Comparison of ENCODE assay signal across 18 cellular contexts in genomic region chr15:28914046-28914445, GRCh38. TPM values are rescaled to one million over a fixed set of nuclear protein-coding genes. Genes with fewer than 3 reads are reported as not detected.
A peak's percentile ranks its signal among the peaks of the same experiment; 100 is the strongest.
DNase-seq lines count a peak whose midpoint lies in the region; ATAC-seq and TF ChIP-seq lines count a peak whose summit lies in the region.
"Had no signal": no experiment of that assay in that cellular context is flagged by ENCODE, and none has a peak within 500 bp of the region (broad histone marks: within the 10 kb centered on the region; RNA-seq: fewer than 3 reads in every experiment).

No MANE protein-coding gene starts in this region.

- intact Hi-C loops in CD8-positive, alpha-beta T cell (cut with DNase I, micrococcal nuclease) = no loop called here
- intact Hi-C loops in PC-9 (cut with micrococcal nuclease; ENCODE audit: unreplicated experiment) = no loop called here

- BruUV-seq in PC-9 (replicated peaks; lab: Mats Ljungman, UMichigan) = no TSS peak

- H3K4me1 ChIP-seq in CD8-positive, alpha-beta T cell (ENCODE audit: insufficient read depth, low read length) = peaks cover 82% of the 10 kb centered on the region
- H3K4me1 ChIP-seq in PC-9 (replicated peaks; ENCODE audit: insufficient read depth) = no peaks in the 10 kb centered on the region
- H3K4me1 ChIP-seq: SJCRH30 had no signal

- H3K27ac ChIP-seq in CD8-positive, alpha-beta T cell (ENCODE audit: low read depth, low read length) = no peak overlapping the region
- H3K27ac ChIP-seq in KOPT-K1 (ENCODE audit: low read depth, low read length, poor library complexity, severe bottlenecking) (peak overlapping the region; percentile 65), PC-9 (no peak overlapping the region)
- H3K27ac ChIP-seq: GM23248, RWPE1, SJCRH30 had no signal

- no peak overlapping the region for H3K4me2 ChIP-seq in PC-9

- no peaks in the 10 kb centered on the region for H4K20me1 ChIP-seq in PC-9 (ENCODE audit: insufficient read depth)

- ATAC-seq in CD8-positive, alpha-beta T cell = no peak
- ATAC-seq in GM18858 (IDR thresholded peaks at IDR 0.05; ENCODE audit: unreplicated experiment) = no peak

- CTCF ChIA-PET in CD8-positive, alpha-beta T cell (lab: Charles Lee) = interaction anchor here (1.8 kb wide), 1 partner anchor 40 kb away, joined by 6 read pairs; no protein-coding TSS in a partner anchor
- CTCF ChIA-PET in PC-9 (lab: Charles Lee) = no interaction called here

- H3K79me2 ChIP-seq in PC-9 (ENCODE audit: low read depth) = no peaks in the 10 kb centered on the region

- H3K9me2 ChIP-seq in PC-9 (ENCODE audit: insufficient read depth) = no peaks in the 10 kb centered on the region

- H3K27me3 Mint-ChIP-seq in CD8-positive, alpha-beta T cell (ENCODE audit: low read depth) = no peaks in the 10 kb centered on the region
- H3K27me3 Mint-ChIP-seq in chondrocyte (ENCODE audit: low read depth) (no peaks in the 10 kb centered on the region), neural crest cell (ENCODE audit: low read depth) (no peaks in the 10 kb centered on the region)
- H3K27me3 Mint-ChIP-seq: CD4-positive, alpha-beta memory T cell had no signal

- H2AFZ ChIP-seq in PC-9 = no peak overlapping the region
- H2AFZ ChIP-seq: GM23248 had no signal

- peak overlapping the region; percentile 67 for H3K27ac Mint-ChIP-seq in CD8-positive, alpha-beta T cell
- H3K27ac Mint-ChIP-seq in chondrocyte (ENCODE audit: unreplicated experiment) = no peak overlapping the region
- H3K27ac Mint-ChIP-seq in neural crest cell (ENCODE audit: unreplicated experiment) = peak overlapping the region; percentile 45
- H3K27ac Mint-ChIP-seq: B cell had no signal

- no peak overlapping the region for H3K4me3 ChIP-seq in CD8-positive, alpha-beta T cell (ENCODE audit: low read depth, low read length)
- no peak overlapping the region for H3K4me3 ChIP-seq in PC-9
- H3K4me3 ChIP-seq: GM23248, SJCRH30 had no signal

- H3K9me3 Mint-ChIP-seq in CD8-positive, alpha-beta T cell = no peaks in the 10 kb centered on the region
- H3K9me3 Mint-ChIP-seq in chondrocyte (ENCODE audit: low read depth) (no peaks in the 10 kb centered on the region), neural crest cell (no peaks in the 10 kb centered on the region)

- TF ChIP-seq CTCF in CD8-positive, alpha-beta T cell (IDR thresholded peaks at IDR 0.05) = no peak
- no peak for TF ChIP-seq CTCF in chondrocyte (IDR thresholded peaks at IDR 0.05)
- TF ChIP-seq CTCF in neural crest cell (conservative IDR thresholded peaks at IDR 0.05) = no peak
- TF ChIP-seq CTCF in PC-9 (conservative IDR thresholded peaks at IDR 0.05) = no peak

- no peaks in the 10 kb centered on the region for H3K36me3 ChIP-seq in CD8-positive, alpha-beta T cell (ENCODE audit: insufficient read depth, low read length)
- H3K36me3 ChIP-seq in KOPT-K1 (ENCODE audit: insufficient read depth, low read length) (no peaks in the 10 kb centered on the region), PC-9 (ENCODE audit: low read depth) (no peaks in the 10 kb centered on the region)
- H3K36me3 ChIP-seq: SJCRH30 had no signal

- DNase-seq in CD8-positive, alpha-beta T cell = no peak
- DNase-seq in chondrocyte (ENCODE audit: low spot score) = peak; percentile 19
- no peak for DNase-seq in neural crest cell (ENCODE audit: low read depth, low spot score)
- DNase-seq in PC-9 = no peak
- no peak for DNase-seq in activated gamma-delta T cell (lab: John Stamatoyannopoulos, UW)
- DNase-seq: CD4-positive, alpha-beta memory T cell; DMS79; GM23248; NCI-H1048; NCI-H2081 treated with DMSO at 0.1 percent for 48 hours; NCI-H510A; NCI-H774; SJCRH30 had no signal

- H3K4me3 Mint-ChIP-seq in CD8-positive, alpha-beta T cell = no peak overlapping the region
- H3K4me3 Mint-ChIP-seq in chondrocyte (ENCODE audit: unreplicated experiment) (no peak overlapping the region), neural crest cell (no peak overlapping the region)
- H3K4me3 Mint-ChIP-seq: B cell; CD4-positive, alpha-beta memory T cell had no signal

- peaks cover 12% of the 10 kb centered on the region for H3K36me3 Mint-ChIP-seq in CD8-positive, alpha-beta T cell
- H3K36me3 Mint-ChIP-seq in chondrocyte (ENCODE audit: low read depth) = peaks cover 2% of the 10 kb centered on the region
- H3K36me3 Mint-ChIP-seq in neural crest cell (ENCODE audit: low read depth) = peaks cover 3% of the 10 kb centered on the region
- H3K36me3 Mint-ChIP-seq: CD4-positive, alpha-beta memory T cell had no signal

- POLR2A ChIA-PET in CD8-positive, alpha-beta T cell (lab: Charles Lee) = no interaction called here
- POLR2A ChIA-PET in PC-9 (lab: Charles Lee; ENCODE audit: unreplicated experiment) = no interaction called here

- H3K4me1 Mint-ChIP-seq in CD8-positive, alpha-beta T cell (ENCODE audit: low read depth) = peaks cover 60% of the 10 kb centered on the region
- H3K4me1 Mint-ChIP-seq in chondrocyte (ENCODE audit: low read depth) = peaks cover 4% of the 10 kb centered on the region
- H3K4me1 Mint-ChIP-seq in neural crest cell = peaks cover 33% of the 10 kb centered on the region
- H3K4me1 Mint-ChIP-seq: B cell had no signal

- no peaks in the 10 kb centered on the region for H3F3A ChIP-seq in PC-9 (ENCODE audit: insufficient read depth, low read depth)

- H3K9me3 ChIP-seq in CD8-positive, alpha-beta T cell (ENCODE audit: low read length) = no peaks in the 10 kb centered on the region
- H3K9me3 ChIP-seq in KOPT-K1 (ENCODE audit: insufficient read depth, low read length, poor library complexity, severe bottlenecking) (no peaks in the 10 kb centered on the region), PC-9 (ENCODE audit: insufficient read depth, low read depth) (no peaks in the 10 kb centered on the region)
- H3K9me3 ChIP-seq: SJCRH30 had no signal

- H3K27me3 ChIP-seq in CD8-positive, alpha-beta T cell (ENCODE audit: insufficient read depth, low read length) = no peaks in the 10 kb centered on the region
- H3K27me3 ChIP-seq in PC-9 (ENCODE audit: insufficient read depth, low read depth) = peaks cover 30% of the 10 kb centered on the region
- H3K27me3 ChIP-seq: SJCRH30 had no signal

RNA-seq across cellular contexts. Expression of gene APBA2, which starts 28.3 kb away (rescaled TPM):
- total RNA-seq in CD8-positive, alpha-beta T cell = 100 to 1,000 TPM; 106 to 108 TPM
- total RNA-seq in chondrocyte (26.4 to 30.4 TPM (median 28.7 TPM) in 3 replicates), neural crest cell (78.6 and 79.9 TPM in 2 replicates), PC-9 (2021) (not detected in 2 replicates)
- total RNA-seq: B cell, MCF 10A had no signal

Comparison
In these comparisons a context has a peak if more than half of its experiments do, and no peak if none do; other contexts are left out.
1. RNA of gene APBA2, which starts 28.3 kb away (total RNA-seq): 106 to 108 TPM in CD8-positive, alpha-beta T cell, 78.6 to 79.9 TPM in neural crest cell and 26.4 to 30.4 TPM in chondrocyte; not detected in PC-9; every median in the first group is over 10 times any median in the second.